ENCODE assay signal across 8 cellular contexts in genomic region chr17:64974750-64975317, GRCh38. TPM values are rescaled to one million over a fixed set of nuclear protein-coding genes. Genes with fewer than 3 reads are reported as not detected.
DNase-seq lines count a peak whose midpoint lies in the region; ATAC-seq and TF ChIP-seq lines count a peak whose summit lies in the region.

No MANE protein-coding gene starts in this region.

- no peaks in the 10 kb centered on the region for H3K9me3 ChIP-seq in thoracic aorta

- H3K27ac ChIP-seq in thoracic aorta: peak overlapping the region; percentile 95

- peaks cover 9 to 21% of the 10 kb centered on the region in 2 donors for H3K4me1 ChIP-seq in thoracic aorta (ENCODE audit: control insufficient read depth in 1 of 2, low read depth in 2 of 2)

- peaks cover 66% of the 10 kb centered on the region for H3K4me1 Mint-ChIP-seq in activated naive CD8-positive, alpha-beta T cell treated with anti-CD3 and anti-CD28 coated beads, Interleukin-2, amount 50 U/mL, for 24 hours

- DNase-seq in GM12864 (ENCODE audit: low read depth): no peak
- DNase-seq in activated naive CD8-positive, alpha-beta T cell treated with anti-CD3 and anti-CD28 coated beads, Interleukin-2, amount 50 U/mL, for 24 hours: no peak
- no peak for DNase-seq in left colon
- DNase-seq in thoracic aorta (ENCODE audit: low spot score): no peak
- no peak for DNase-seq in activated CD8-positive, alpha-beta memory T cell treated with anti-CD3 and anti-CD28 coated beads, Interleukin-2, amount 50 U/mL, for 4 hours
- DNase-seq in AG20443 (ENCODE audit: low spot score): no peak
- DNase-seq in NCI-H1436 (lab: John Stamatoyannopoulos, UW): no peak

- H3K4me3 ChIP-seq in GM12864 (ENCODE audit: low read depth, low read length): peak overlapping the region; percentile 52
- H3K4me3 ChIP-seq in thoracic aorta: peak overlapping the region; percentile 85

- peak overlapping the region; percentile 87 for H3K4me3 Mint-ChIP-seq in activated naive CD8-positive, alpha-beta T cell treated with anti-CD3 and anti-CD28 coated beads, Interleukin-2, amount 50 U/mL, for 24 hours

- no peaks in the 10 kb centered on the region for H3K9me3 Mint-ChIP-seq in activated naive CD8-positive, alpha-beta T cell treated with anti-CD3 and anti-CD28 coated beads, Interleukin-2, amount 50 U/mL, for 24 hours

- intact Hi-C loops in left colon (cut with DNase I, micrococcal nuclease): loop anchor here in 1 of 2 donors (10.0 kb wide), 1 partner anchor 80 kb away; the partner anchor contains the start of gene GNA13

- no peaks in the 10 kb centered on the region for H3K27me3 ChIP-seq in thoracic aorta (replicated peaks; ENCODE audit: insufficient read depth)

- ATAC-seq in HG03159 (IDR thresholded peaks at IDR 0.05; ENCODE audit: unreplicated experiment): peak; percentile 40
- peak; percentile 58 for ATAC-seq in activated naive CD8-positive, alpha-beta T cell treated with anti-CD3 and anti-CD28 coated beads, Interleukin-2, amount 50 U/mL, for 24 hours
- ATAC-seq in left colon: peak; percentile 0
- no peak for ATAC-seq in thoracic aorta (ENCODE audit: insufficient number of reproducible peaks, low FRiP score, low read depth)

- H3K36me3 ChIP-seq in thoracic aorta: peaks cover 6% of the 10 kb centered on the region

- peaks cover 15% of the 10 kb centered on the region for H3K36me3 Mint-ChIP-seq in activated naive CD8-positive, alpha-beta T cell treated with anti-CD3 and anti-CD28 coated beads, Interleukin-2, amount 50 U/mL, for 24 hours (ENCODE audit: low read depth)

- no peak for TF ChIP-seq CTCF in GM12864 (IDR thresholded peaks at IDR 0.05; ENCODE audit: low read depth, low read length, missing control alignments)
- TF ChIP-seq CTCF in thoracic aorta (IDR thresholded peaks at IDR 0.05): no peak

- H3K27me3 Mint-ChIP-seq in activated naive CD8-positive, alpha-beta T cell treated with anti-CD3 and anti-CD28 coated beads, Interleukin-2, amount 50 U/mL, for 24 hours: peaks cover 2% of the 10 kb centered on the region

- peak overlapping the region; percentile 100 for H3K27ac Mint-ChIP-seq in activated naive CD8-positive, alpha-beta T cell treated with anti-CD3 and anti-CD28 coated beads, Interleukin-2, amount 50 U/mL, for 24 hours

RNA-seq across cellular contexts. Expression of gene LRRC37A3, which starts 55.6 kb away (rescaled TPM):
- 10 to 100 TPM; 12.7 to 15.5 TPM for total RNA-seq in left colon
- total RNA-seq in thoracic aorta: 1 to 10 TPM; 3.7 to 8.7 TPM
